Comparison of ENCODE assay signal across 8 cellular contexts in the genomic region with DNA sequence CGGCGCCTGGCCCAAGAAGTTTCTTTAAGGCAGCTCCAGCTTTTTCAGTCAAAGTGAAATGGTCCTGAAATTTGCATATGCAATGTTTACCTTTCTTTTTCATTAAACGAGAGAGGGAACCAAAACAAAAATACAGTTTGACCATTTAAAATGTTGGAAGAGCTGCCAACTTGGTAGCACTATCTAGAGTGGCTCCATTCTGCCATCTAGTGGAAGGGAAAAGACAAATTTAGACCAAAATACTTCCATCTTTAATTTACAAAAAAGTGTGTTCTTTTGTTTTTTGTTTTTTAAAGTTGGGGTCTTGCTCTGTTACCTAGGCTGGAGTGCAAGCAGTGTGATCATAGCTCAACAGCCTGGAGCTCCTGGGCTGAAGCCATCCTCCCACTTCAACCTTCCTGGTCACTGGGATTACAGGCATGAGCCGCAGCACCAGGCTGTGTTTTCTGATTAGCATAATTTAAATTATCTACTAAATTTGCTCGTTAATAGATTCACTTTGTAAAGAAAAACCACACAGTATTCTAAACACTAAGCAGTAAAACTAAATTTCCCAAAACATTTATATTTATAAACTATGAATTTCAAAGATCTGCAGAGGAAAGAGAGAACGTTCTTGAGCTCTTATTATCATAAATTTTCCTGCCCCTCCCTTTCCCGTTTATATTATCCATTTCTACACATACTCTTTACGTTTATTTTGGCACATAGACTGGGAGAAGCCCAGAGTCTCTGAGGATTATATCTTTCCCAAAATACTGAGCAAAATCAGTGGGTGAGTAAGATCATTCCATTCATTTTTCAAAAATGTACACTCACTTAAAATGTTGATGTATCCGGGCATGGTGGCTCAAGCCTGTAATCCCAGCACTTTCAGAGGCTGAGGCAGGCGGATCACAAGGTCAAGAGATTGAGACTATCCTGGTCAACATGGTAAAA. TPM values are rescaled to one million over a fixed set of nuclear protein-coding genes. Genes with fewer than 3 reads are reported as not detected.
A peak's percentile ranks its signal among the peaks of the same experiment; 100 is the strongest.
DNase-seq lines count a peak whose midpoint lies in the region; ATAC-seq and TF ChIP-seq lines count a peak whose summit lies in the region.

No MANE protein-coding gene starts in this region.

- DNase-seq in DMS79 (lab: John Stamatoyannopoulos, UW) (peak; percentile 28), KG1 (lab: John Stamatoyannopoulos, UW) (peak; percentile 43), Peyer's patch (peak in 1 of 3 donors; percentile 40), epithelial cell of esophagus (ENCODE audit: low read depth) (peak; percentile 65), non-pigmented ciliary epithelial cell (ENCODE audit: low read depth) (peak; percentile 42), ureter (ENCODE audit: low spot score) (no peak)

- peaks cover 0 to 12% (median 10%) of the 10 kb centered on the region in 4 donors for H3K4me1 ChIP-seq in Peyer's patch

- no peak for ATAC-seq in GM18511 (IDR thresholded peaks at IDR 0.05; ENCODE audit: unreplicated experiment)
- no peak for ATAC-seq in GM21423 (IDR thresholded peaks at IDR 0.05; ENCODE audit: unreplicated experiment)

- no peak for TF ChIP-seq POLR2A in Peyer's patch (IDR thresholded peaks at IDR 0.05)

- no peaks in the 10 kb centered on the region for H3K36me3 ChIP-seq in Peyer's patch

- H3K9me3 ChIP-seq in Peyer's patch, result no peaks in the 10 kb centered on the region

- no peak overlapping the region for H3K27ac ChIP-seq in Peyer's patch

- peaks cover 0 to 13% of the 10 kb centered on the region in 2 donors for H3K27me3 ChIP-seq in Peyer's patch

- peak; percentile 41 to 77 (median 72) for TF ChIP-seq CTCF in Peyer's patch (IDR thresholded peaks at IDR 0.05)
- TF ChIP-seq CTCF in epithelial cell of esophagus (IDR thresholded peaks at IDR 0.05; ENCODE audit: insufficient read depth, low read depth, low read length, missing control alignments), result peak; percentile 71

- no peak overlapping the region for H3K4me3 ChIP-seq in Peyer's patch
- no peak overlapping the region for H3K4me3 ChIP-seq in epithelial cell of esophagus (ENCODE audit: low read length)

RNA-seq across cellular contexts. Expression of a gene that starts 15.4 kb away (rescaled TPM):
- 10 to 100 TPM in 2 of 4 donors, 1 to 10 TPM in 2; 6.1 to 26.4 (median 10.6) TPM for total RNA-seq in Peyer's patch
- 9.8 TPM for total RNA-seq in ureter

RNA-seq across cellular contexts. Expression of a gene that starts 20.8 kb away (rescaled TPM):
- 1 to 10 TPM in 1 of 4 donors, under 1 TPM in 3; 0.38 to 5.8 (median 0.61) TPM for total RNA-seq in Peyer's patch
- total RNA-seq in ureter, result 0.60 TPM

RNA-seq across cellular contexts. Expression of a gene that starts 38.3 kb away (rescaled TPM):
- total RNA-seq in Peyer's patch (100 to 1,000 TPM; 218 to 408 (median 262) TPM), ureter (343 TPM)
